20 cellular contexts compared by ENCODE assay signal in the genomic region with DNA sequence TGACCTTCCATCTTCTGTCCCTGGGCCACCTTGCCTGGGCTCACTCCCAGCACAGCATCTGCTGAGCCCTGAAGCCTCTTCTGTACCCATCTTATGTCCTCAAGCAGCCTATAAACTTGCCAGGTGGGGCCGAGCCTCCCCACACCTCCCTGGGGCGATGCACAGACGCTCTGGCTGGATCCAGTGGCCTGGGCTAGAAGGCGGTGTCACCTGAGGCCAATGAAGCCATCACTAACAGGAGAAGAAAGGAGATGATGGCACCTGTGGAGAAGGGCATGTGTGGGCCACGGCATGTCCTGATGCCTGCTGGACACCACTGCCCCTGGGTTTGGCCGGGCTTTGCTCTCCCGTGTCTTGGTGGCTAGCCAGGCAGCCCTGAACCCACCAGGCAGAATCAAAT.
"Had no signal": no experiment of that assay in that cellular context is flagged by ENCODE, and none has a peak within 500 bp of the region (broad histone marks: within the 10 kb centered on the region; RNA-seq: fewer than 3 reads in every experiment).

No MANE protein-coding gene starts in this region.

- H3K27ac Mint-ChIP-seq: activated CD4-positive, alpha-beta memory T cell treated with anti-CD3 and anti-CD28 coated beads for 36 hours; activated CD4-positive, alpha-beta T cell treated with anti-CD3 and anti-CD28 coated beads for 36 hours; activated naive CD4-positive, alpha-beta T cell treated with anti-CD3 and anti-CD28 coated beads, Interleukin-2, amount 50 U/mL, for 24 hours; activated T-cell treated with anti-CD3 and anti-CD28 coated beads, Interleukin-2, amount 50 U/mL, for 24 hours; stimulated activated naive B cell treated with anti-CD40 and anti-IgM and Interleukin-4, amounts not matched to agents 10 μg/mL and 1 μg/mL and 100 μg/mL, for 72 hours; T-helper 17 cell had no signal

- H3K4me3 Mint-ChIP-seq: activated CD4-positive, alpha-beta memory T cell treated with anti-CD3 and anti-CD28 coated beads for 36 hours; activated CD4-positive, alpha-beta T cell treated with anti-CD3 and anti-CD28 coated beads for 36 hours; activated naive CD4-positive, alpha-beta T cell treated with anti-CD3 and anti-CD28 coated beads, Interleukin-2, amount 50 U/mL, for 24 hours; activated T-cell treated with anti-CD3 and anti-CD28 coated beads, Interleukin-2, amount 50 U/mL, for 24 hours; central memory CD8-positive, alpha-beta T cell; stimulated activated naive B cell treated with anti-CD40 and anti-IgM and Interleukin-4, amounts not matched to agents 10 μg/mL and 1 μg/mL and 100 μg/mL, for 72 hours; T-helper 17 cell had no signal

- H3K36me3 Mint-ChIP-seq: activated CD4-positive, alpha-beta memory T cell treated with anti-CD3 and anti-CD28 coated beads for 36 hours; activated naive CD4-positive, alpha-beta T cell treated with anti-CD3 and anti-CD28 coated beads, Interleukin-2, amount 50 U/mL, for 24 hours had no signal

- H3K27me3 ChIP-seq: gastrocnemius medialis, heart right ventricle, upper lobe of left lung had no signal

- H3K27me3 Mint-ChIP-seq: activated CD4-positive, alpha-beta memory T cell treated with anti-CD3 and anti-CD28 coated beads for 36 hours; activated CD4-positive, alpha-beta T cell treated with anti-CD3 and anti-CD28 coated beads for 36 hours; activated naive CD4-positive, alpha-beta T cell treated with anti-CD3 and anti-CD28 coated beads, Interleukin-2, amount 50 U/mL, for 24 hours; activated T-cell treated with anti-CD3 and anti-CD28 coated beads, Interleukin-2, amount 50 U/mL, for 24 hours; central memory CD8-positive, alpha-beta T cell; stimulated activated naive B cell treated with anti-CD40 and anti-IgM and Interleukin-4, amounts not matched to agents 10 μg/mL and 1 μg/mL and 100 μg/mL, for 72 hours; T-helper 17 cell had no signal

- H2AFZ ChIP-seq: parathyroid adenoma had no signal

- H3K27ac ChIP-seq: epithelial cell of prostate, gastrocnemius medialis, parathyroid adenoma, upper lobe of left lung, WERI-Rb-1 had no signal

- H3K9me3 ChIP-seq: gastrocnemius medialis, heart right ventricle, upper lobe of left lung had no signal

- H3K4me1 ChIP-seq: parathyroid adenoma had no signal

- H3K79me2 ChIP-seq: parathyroid adenoma had no signal

- H3K4me1 Mint-ChIP-seq: activated CD4-positive, alpha-beta T cell treated with anti-CD3 and anti-CD28 coated beads for 36 hours; activated naive CD4-positive, alpha-beta T cell treated with anti-CD3 and anti-CD28 coated beads, Interleukin-2, amount 50 U/mL, for 24 hours; stimulated activated naive B cell treated with anti-CD40 and anti-IgM and Interleukin-4, amounts not matched to agents 10 μg/mL and 1 μg/mL and 100 μg/mL, for 72 hours had no signal

- DNase-seq: activated CD4-positive, alpha-beta memory T cell treated with anti-CD3 and anti-CD28 coated beads for 36 hours; activated CD4-positive, alpha-beta T cell treated with anti-CD3 and anti-CD28 coated beads for 36 hours; activated effector memory CD4-positive, alpha-beta T cell treated with anti-CD3 and anti-CD28 coated beads, Interleukin-2, amount 50 U/mL, for 16 hours; activated T-cell treated with anti-CD3 and anti-CD28 coated beads, Interleukin-2, amount 50 U/mL, for 24 hours; gastrocnemius medialis; left colon; midbrain; retina; stimulated activated CD4-positive, alpha-beta T cell treated with anti-CD3 and anti-CD28 coated beads, Interleukin-15, amount 100 ng/mL, for 24 hours; stimulated activated CD4-positive, alpha-beta T cell treated with anti-CD3 and anti-CD28 coated beads, Interleukin-4, amount 100 ng/mL, for 1 hour; stimulated activated naive B cell treated with anti-CD40 and anti-IgM and Interleukin-4, amounts not matched to agents 10 μg/mL and 1 μg/mL and 100 μg/mL, for 72 hours; T-helper 17 cell; WERI-Rb-1 had no signal

- ATAC-seq: activated CD4-positive, alpha-beta T cell treated with anti-CD3 and anti-CD28 coated beads for 36 hours; gastrocnemius medialis; left colon; stimulated activated naive B cell treated with anti-CD40 and anti-IgM and Interleukin-4, amounts not matched to agents 10 μg/mL and 1 μg/mL and 100 μg/mL, for 72 hours; T-helper 17 cell had no signal

- H3K36me3 ChIP-seq: gastrocnemius medialis, heart right ventricle, upper lobe of left lung, WERI-Rb-1 had no signal

- H3K9me3 Mint-ChIP-seq: activated CD4-positive, alpha-beta memory T cell treated with anti-CD3 and anti-CD28 coated beads for 36 hours; activated naive CD4-positive, alpha-beta T cell treated with anti-CD3 and anti-CD28 coated beads, Interleukin-2, amount 50 U/mL, for 24 hours; activated T-cell treated with anti-CD3 and anti-CD28 coated beads, Interleukin-2, amount 50 U/mL, for 24 hours; central memory CD8-positive, alpha-beta T cell; stimulated activated naive B cell treated with anti-CD40 and anti-IgM and Interleukin-4, amounts not matched to agents 10 μg/mL and 1 μg/mL and 100 μg/mL, for 72 hours had no signal

- H3K9ac ChIP-seq: parathyroid adenoma had no signal

- H3K4me3 ChIP-seq: gastrocnemius medialis, heart right ventricle, skin epidermis, upper lobe of left lung had no signal
